In the genomic region with DNA sequence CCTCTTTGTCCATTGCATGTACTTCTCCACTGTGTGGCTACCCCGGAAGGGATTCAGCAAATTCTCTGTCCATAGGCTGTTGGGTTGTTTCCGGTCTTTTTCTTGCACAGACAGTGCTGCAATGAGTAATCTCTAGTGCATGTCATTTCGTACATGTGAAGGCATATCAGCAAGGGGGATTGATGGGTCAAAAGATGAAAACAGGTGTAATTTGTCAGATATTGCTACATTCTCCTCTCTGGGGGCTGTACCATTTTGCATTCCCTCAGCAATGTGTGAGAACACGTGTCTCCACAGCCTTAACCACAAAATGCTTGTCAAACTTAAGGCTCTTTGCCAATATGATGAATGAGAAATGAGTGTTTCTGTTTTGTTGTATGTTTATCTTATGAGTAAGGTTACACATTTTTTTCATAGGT, we compare ENCODE assay signal across 11 cellular contexts.
DNase-seq lines count a peak whose midpoint lies in the region; ATAC-seq and TF ChIP-seq lines count a peak whose summit lies in the region.
"Had no signal": no experiment of that assay in that cellular context is flagged by ENCODE, and none has a peak within 500 bp of the region (broad histone marks: within the 10 kb centered on the region; RNA-seq: fewer than 3 reads in every experiment).

No MANE protein-coding gene starts in this region.

- no peak overlapping the region for H2AFZ ChIP-seq in smooth muscle cell (ENCODE audit: low read depth)

- peaks cover 5% of the 10 kb centered on the region for H3F3A ChIP-seq in smooth muscle cell (ENCODE audit: low read depth)

- no peak overlapping the region for H3K9ac ChIP-seq in smooth muscle cell (ENCODE audit: low read depth)

- no peak overlapping the region for H3K4me3 ChIP-seq in fibroblast of the aortic adventitia (ENCODE audit: low read depth, low read length)
- H3K4me3 ChIP-seq in smooth muscle cell: no peak overlapping the region

- no peak overlapping the region for H3K27ac ChIP-seq in smooth muscle cell (ENCODE audit: low read depth)

- DNase-seq in Daoy (ENCODE audit: low read depth): peak; percentile 70
- peak; percentile 75 for DNase-seq in OCI-M1 (lab: John Stamatoyannopoulos, UW)
- DNase-seq in fibroblast of the aortic adventitia (ENCODE audit: low read depth): peak; percentile 76
- DNase-seq in hypothalamus (lab: John Stamatoyannopoulos, UW): no peak
- DNase-seq in NCI-H446 treated with DMSO at 0.1 percent for 48 hours (lab: John Stamatoyannopoulos, UW): no peak
- no peak for DNase-seq in smooth muscle cell (lab: John Stamatoyannopoulos, UW; ENCODE audit: unreplicated experiment)
- DNase-seq: activated CD8-positive, alpha-beta memory T cell treated with anti-CD3 and anti-CD28 coated beads, Interleukin-2, amount 50 U/mL, for 48 hours; left cardiac atrium; T-cell had no signal

- peak; percentile 33 for ATAC-seq in GM21576 (IDR thresholded peaks at IDR 0.05; ENCODE audit: unreplicated experiment)
- no peak for ATAC-seq in GM21390 (IDR thresholded peaks at IDR 0.05; ENCODE audit: unreplicated experiment)
- ATAC-seq: T-cell had no signal

- H3K27me3 ChIP-seq in smooth muscle cell (ENCODE audit: low read depth): no peaks in the 10 kb centered on the region

- no peaks in the 10 kb centered on the region for H4K20me1 ChIP-seq in smooth muscle cell (ENCODE audit: low read depth)

- no peaks in the 10 kb centered on the region for H3K79me2 ChIP-seq in smooth muscle cell (ENCODE audit: low read depth)

- no peaks in the 10 kb centered on the region for H3K4me1 ChIP-seq in smooth muscle cell (ENCODE audit: low read depth)

- no peak overlapping the region for H3K4me2 ChIP-seq in smooth muscle cell

- H3K9me3 ChIP-seq in smooth muscle cell (replicated peaks; ENCODE audit: low read depth): peaks cover 4% of the 10 kb centered on the region

- TF ChIP-seq CTCF in fibroblast of the aortic adventitia (IDR thresholded peaks at IDR 0.05; ENCODE audit: insufficient read depth, low read length): no peak
- TF ChIP-seq CTCF in smooth muscle cell (IDR thresholded peaks at IDR 0.05; ENCODE audit: borderline replicate concordance, insufficient read depth, poor library complexity, severe bottlenecking): no peak

- no peaks in the 10 kb centered on the region for H3K36me3 ChIP-seq in smooth muscle cell (ENCODE audit: low read depth)

- 66% methylated on average over 4 of the region's 4 CpGs for WGBS in smooth muscle cell (ENCODE audit: low lambda C conversion rate)

Comparison
In these comparisons a context has a peak if more than half of its experiments do, and no peak if none do; other contexts are left out.
1. DNase-seq: peak in Daoy (single experiment), OCI-M1 (single experiment) and fibroblast of the aortic adventitia (single experiment); none in hypothalamus (0 of 51), NCI-H446 treated with DMSO at 0.1 percent for 48 hours (single experiment) and smooth muscle cell (single experiment).